In the genomic region with DNA sequence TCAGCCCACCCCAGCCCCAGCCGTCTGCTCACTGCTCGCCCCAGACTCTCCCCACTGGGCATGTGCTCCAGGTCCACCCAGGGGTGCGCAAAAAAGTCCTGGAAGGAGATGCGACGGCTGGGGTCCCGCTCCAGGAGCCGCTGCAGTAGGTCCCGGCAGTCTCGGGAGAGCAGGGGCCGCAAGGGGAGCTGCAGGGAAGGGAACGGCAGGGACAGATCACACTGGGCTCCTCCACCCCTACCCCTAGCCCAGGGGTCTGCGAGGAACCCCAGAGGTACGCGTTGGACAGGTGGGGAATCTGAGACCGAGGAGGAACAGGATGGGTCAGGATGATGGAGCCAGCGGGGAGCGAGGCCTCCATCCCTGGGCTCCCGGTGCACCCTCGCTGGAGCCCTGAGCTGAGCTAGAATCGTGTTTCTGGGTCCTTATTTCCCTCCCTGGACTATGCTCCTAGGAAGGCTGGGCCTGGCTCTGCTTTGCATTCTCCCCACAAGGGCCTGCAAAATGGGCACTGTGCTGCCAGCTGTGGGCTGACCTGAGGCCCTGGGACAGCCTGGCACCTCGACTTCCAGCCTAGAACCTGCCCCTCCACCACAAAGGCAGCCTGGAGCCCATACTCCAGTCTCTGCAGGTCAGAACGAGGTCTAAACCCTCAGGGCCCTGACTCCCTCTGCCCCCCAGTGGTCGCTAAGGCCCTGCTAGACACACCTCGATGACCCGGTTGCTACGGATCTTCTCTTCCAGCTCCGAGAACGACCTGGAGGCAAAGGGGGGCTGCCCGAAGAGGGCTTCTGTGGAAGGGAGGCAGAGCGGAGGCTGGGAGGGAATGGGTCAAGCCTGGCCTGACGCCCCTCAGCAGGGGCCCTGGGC, we compare ENCODE assay signal across 24 cellular contexts. TPM values are rescaled to one million over a fixed set of nuclear protein-coding genes. Genes with fewer than 3 reads are reported as not detected.
DNase-seq lines count a peak whose midpoint lies in the region; ATAC-seq and TF ChIP-seq lines count a peak whose summit lies in the region.
"Had no signal": no experiment of that assay in that cellular context is flagged by ENCODE, and none has a peak within 500 bp of the region (broad histone marks: within the 10 kb centered on the region; RNA-seq: fewer than 3 reads in every experiment).

No MANE protein-coding gene starts in this region.

- no peaks in the 10 kb centered on the region for H3K9me3 ChIP-seq in OCI-LY1 (ENCODE audit: low read length)
- H3K9me3 ChIP-seq: esophagus squamous epithelium, upper lobe of left lung had no signal

- no peaks in the 10 kb centered on the region for H3K27me3 Mint-ChIP-seq in activated T-helper 1 cell treated with anti-CD3 and anti-CD28 coated beads, Interleukin-12 subunit alpha, Interleukin-12 subunit beta, Interleukin-2, Interleukin-4 antibody, amounts not matched to agents 30 ng/mL and 10 ng/mL and 1 ng/mL, durations not matched to agents 14 hours and 24 hours and 36 hours (ENCODE audit: insufficient read depth)
- H3K27me3 Mint-ChIP-seq: activated CD8-positive, alpha-beta T cell treated with anti-CD3 and anti-CD28 coated beads for 36 hours; activated naive CD8-positive, alpha-beta T cell treated with anti-CD3 and anti-CD28 coated beads, Interleukin-2, amount 10 ng/mL, durations not matched to agents 7 days and 5 days had no signal

- no peak for ATAC-seq in stimulated activated effector memory CD8-positive, alpha-beta T cell treated with anti-CD3 and anti-CD28 coated beads, Interleukin-12 subunit alpha, Interleukin-12 subunit beta, amount 100 ng/mL, for 72 hours
- ATAC-seq: activated CD8-positive, alpha-beta T cell treated with anti-CD3 and anti-CD28 coated beads for 36 hours; activated T-cell treated with anti-CD3 and anti-CD28 coated beads, Interleukin-2, amount 50 U/mL, for 4 hours; natural killer cell; stimulated activated naive CD8-positive, alpha-beta T cell treated with anti-CD3 and anti-CD28 coated beads, Interleukin-15, Interleukin-2, amounts not matched to agents 100 U/mL and 50 U/mL, for 24 hours had no signal

- TF ChIP-seq CTCF in OCI-LY1 (IDR thresholded peaks at IDR 0.05; ENCODE audit: low read length): peak; percentile 50

- H3K9me2 ChIP-seq in OCI-LY1 (ENCODE audit: low read depth, low read length): no peaks in the 10 kb centered on the region

- H3K4me2 ChIP-seq in OCI-LY1 (ENCODE audit: low read length): no peak overlapping the region; the same call in 1 of the 2 replicates
- H3K4me2 ChIP-seq: KMS-11 had no signal

- H3K27me3 ChIP-seq in OCI-LY1 (ENCODE audit: insufficient read depth, low read length): no peaks in the 10 kb centered on the region
- H3K27me3 ChIP-seq: cardiac muscle cell, esophagus squamous epithelium, upper lobe of left lung had no signal

- peaks cover 51% of the 10 kb centered on the region for H3K36me3 Mint-ChIP-seq in stimulated activated effector memory CD8-positive, alpha-beta T cell treated with anti-CD3 and anti-CD28 coated beads, Interleukin-12 subunit alpha, Interleukin-12 subunit beta, amount 100 ng/mL, for 72 hours
- H3K36me3 Mint-ChIP-seq in activated T-helper 1 cell treated with anti-CD3 and anti-CD28 coated beads, Interleukin-12 subunit alpha, Interleukin-12 subunit beta, Interleukin-2, Interleukin-4 antibody, amounts not matched to agents 30 ng/mL and 10 ng/mL and 1 ng/mL, durations not matched to agents 14 hours and 24 hours and 36 hours (ENCODE audit: low read depth): peaks cover 27% of the 10 kb centered on the region
- H3K36me3 Mint-ChIP-seq: activated naive CD8-positive, alpha-beta T cell treated with anti-CD3 and anti-CD28 coated beads, Interleukin-2, amount 10 ng/mL, durations not matched to agents 7 days and 5 days; natural killer cell had no signal

- H3K4me3 ChIP-seq in OCI-LY1 (ENCODE audit: low read depth, low read length, poor library complexity, severe bottlenecking): no peak overlapping the region
- H3K4me3 ChIP-seq: cardiac muscle cell, esophagus squamous epithelium, upper lobe of left lung had no signal

- H3K4me1 ChIP-seq in OCI-LY1 (ENCODE audit: insufficient read depth, low read length, severe bottlenecking): peaks cover 42% of the 10 kb centered on the region

- no peaks in the 10 kb centered on the region for H3K9me3 Mint-ChIP-seq in stimulated activated effector memory CD8-positive, alpha-beta T cell treated with anti-CD3 and anti-CD28 coated beads, Interleukin-12 subunit alpha, Interleukin-12 subunit beta, amount 100 ng/mL, for 72 hours
- no peaks in the 10 kb centered on the region for H3K9me3 Mint-ChIP-seq in activated T-helper 1 cell treated with anti-CD3 and anti-CD28 coated beads, Interleukin-12 subunit alpha, Interleukin-12 subunit beta, Interleukin-2, Interleukin-4 antibody, amounts not matched to agents 30 ng/mL and 10 ng/mL and 1 ng/mL, durations not matched to agents 14 hours and 24 hours and 36 hours
- H3K9me3 Mint-ChIP-seq: activated CD8-positive, alpha-beta T cell treated with anti-CD3 and anti-CD28 coated beads for 36 hours; activated naive CD8-positive, alpha-beta T cell treated with anti-CD3 and anti-CD28 coated beads, Interleukin-2, amount 10 ng/mL, durations not matched to agents 7 days and 5 days; activated T-cell treated with anti-CD3 and anti-CD28 coated beads, Interleukin-2, amount 50 U/mL, for 4 hours; natural killer cell had no signal

- no peak overlapping the region for H3K4me3 Mint-ChIP-seq in stimulated activated effector memory CD8-positive, alpha-beta T cell treated with anti-CD3 and anti-CD28 coated beads, Interleukin-12 subunit alpha, Interleukin-12 subunit beta, amount 100 ng/mL, for 72 hours
- H3K4me3 Mint-ChIP-seq in activated T-helper 1 cell treated with anti-CD3 and anti-CD28 coated beads, Interleukin-12 subunit alpha, Interleukin-12 subunit beta, Interleukin-2, Interleukin-4 antibody, amounts not matched to agents 30 ng/mL and 10 ng/mL and 1 ng/mL, durations not matched to agents 14 hours and 24 hours and 36 hours: no peak overlapping the region
- H3K4me3 Mint-ChIP-seq: activated CD8-positive, alpha-beta T cell treated with anti-CD3 and anti-CD28 coated beads for 36 hours; activated naive CD8-positive, alpha-beta T cell treated with anti-CD3 and anti-CD28 coated beads, Interleukin-2, amount 10 ng/mL, durations not matched to agents 7 days and 5 days; activated T-cell treated with anti-CD3 and anti-CD28 coated beads, Interleukin-2, amount 50 U/mL, for 4 hours; natural killer cell had no signal

- H3K27ac ChIP-seq in OCI-LY1 (ENCODE audit: low read depth, low read length, poor library complexity, severe bottlenecking): no peak overlapping the region
- H3K27ac ChIP-seq: cardiac muscle cell, esophagus squamous epithelium, KMS-11, upper lobe of left lung had no signal

- H3K36me3 ChIP-seq in OCI-LY1 (ENCODE audit: insufficient read depth, low read length): peaks cover 27% of the 10 kb centered on the region; the same call in 1 of the 2 replicates
- H3K36me3 ChIP-seq: cardiac muscle cell had no signal

- no peaks in the 10 kb centered on the region for H3K79me2 ChIP-seq in OCI-LY1 (ENCODE audit: insufficient read depth, low read length)

- intact Hi-C loops in activated T-helper 1 cell treated with anti-CD3 and anti-CD28 coated beads, Interleukin-12 subunit alpha, Interleukin-12 subunit beta, Interleukin-2, Interleukin-4 antibody, amounts not matched to agents 30 ng/mL and 10 ng/mL and 1 ng/mL, durations not matched to agents 14 hours and 24 hours and 36 hours (cut with micrococcal nuclease): loop anchor here (5.0 kb wide), 1 partner anchor 142 kb away; a partner anchor contains a TSS

- no peak overlapping the region for H2AFZ ChIP-seq in OCI-LY1 (ENCODE audit: low read length)

- peak; percentile 26 for DNase-seq in DMS 273 (lab: John Stamatoyannopoulos, UW; ENCODE audit: unreplicated experiment)
- no peak for DNase-seq in DMS 273 treated with DMSO at 0.1 percent for 48 hours (lab: John Stamatoyannopoulos, UW)
- peak; percentile 48 for DNase-seq in cerebellum (ENCODE audit: low spot score)
- no peak for DNase-seq in stimulated activated effector memory CD8-positive, alpha-beta T cell treated with anti-CD3 and anti-CD28 coated beads, Interleukin-12 subunit alpha, Interleukin-12 subunit beta, amount 100 ng/mL, for 72 hours (ENCODE audit: low spot score in 2 of 2)
- no peak for DNase-seq in occipital lobe (lab: John Stamatoyannopoulos, UW)
- no peak for DNase-seq in activated T-helper 1 cell treated with anti-CD3 and anti-CD28 coated beads, Interleukin-12 subunit alpha, Interleukin-12 subunit beta, Interleukin-2, Interleukin-4 antibody, amounts not matched to agents 30 ng/mL and 10 ng/mL and 1 ng/mL, durations not matched to agents 14 hours and 24 hours and 36 hours (ENCODE audit: low spot score)
- no peak for DNase-seq in retina
- DNase-seq: activated CD8-positive, alpha-beta T cell treated with anti-CD3 and anti-CD28 coated beads for 36 hours; activated naive CD8-positive, alpha-beta T cell treated with anti-CD3 and anti-CD28 coated beads, Interleukin-2, amount 10 ng/mL, durations not matched to agents 7 days and 5 days; activated T-cell treated with anti-CD3 and anti-CD28 coated beads, Interleukin-2, amount 50 U/mL, for 4 hours; DMS53; esophagus squamous epithelium; mesenchymal stem cell; natural killer cell; NCI-H1105 treated with DMSO at 0.1 percent for 48 hours; Right ventricle myocardium superior; stimulated activated naive CD8-positive, alpha-beta T cell treated with anti-CD3 and anti-CD28 coated beads, Interleukin-15, Interleukin-2, amounts not matched to agents 100 U/mL and 50 U/mL, for 24 hours; T-helper 1 cell had no signal

- peaks cover 41% of the 10 kb centered on the region for H3K4me1 Mint-ChIP-seq in stimulated activated effector memory CD8-positive, alpha-beta T cell treated with anti-CD3 and anti-CD28 coated beads, Interleukin-12 subunit alpha, Interleukin-12 subunit beta, amount 100 ng/mL, for 72 hours
- H3K4me1 Mint-ChIP-seq in activated T-helper 1 cell treated with anti-CD3 and anti-CD28 coated beads, Interleukin-12 subunit alpha, Interleukin-12 subunit beta, Interleukin-2, Interleukin-4 antibody, amounts not matched to agents 30 ng/mL and 10 ng/mL and 1 ng/mL, durations not matched to agents 14 hours and 24 hours and 36 hours (ENCODE audit: low read depth): peaks cover 36% of the 10 kb centered on the region

- no peaks in the 10 kb centered on the region for H3F3A ChIP-seq in OCI-LY1 (ENCODE audit: insufficient read depth, low read length)

- peak overlapping the region; percentile 17; the same call in 1 of the 2 replicates for H3K9ac ChIP-seq in OCI-LY1 (ENCODE audit: low read length)
- H3K9ac ChIP-seq: KMS-11 had no signal

- peak overlapping the region; percentile 40 for H3K27ac Mint-ChIP-seq in stimulated activated effector memory CD8-positive, alpha-beta T cell treated with anti-CD3 and anti-CD28 coated beads, Interleukin-12 subunit alpha, Interleukin-12 subunit beta, amount 100 ng/mL, for 72 hours
- H3K27ac Mint-ChIP-seq in activated T-helper 1 cell treated with anti-CD3 and anti-CD28 coated beads, Interleukin-12 subunit alpha, Interleukin-12 subunit beta, Interleukin-2, Interleukin-4 antibody, amounts not matched to agents 30 ng/mL and 10 ng/mL and 1 ng/mL, durations not matched to agents 14 hours and 24 hours and 36 hours: no peak overlapping the region
- H3K27ac Mint-ChIP-seq: activated CD8-positive, alpha-beta T cell treated with anti-CD3 and anti-CD28 coated beads for 36 hours; natural killer cell had no signal

- no peaks in the 10 kb centered on the region for H4K20me1 ChIP-seq in OCI-LY1 (ENCODE audit: insufficient read depth, low read length)

RNA-seq across cellular contexts. Expression of a gene that starts 3.2 kb away (rescaled TPM):
- 38.7 TPM for total RNA-seq in cerebellum
- 32.4 TPM for total RNA-seq in occipital lobe
- total RNA-seq in activated T-helper 1 cell treated with anti-CD3 and anti-CD28 coated beads, Interleukin-12 subunit alpha, Interleukin-12 subunit beta, Interleukin-2, Interleukin-4 antibody, amounts not matched to agents 30 ng/mL and 10 ng/mL and 1 ng/mL, durations not matched to agents 14 hours and 24 hours and 36 hours: 52.1 and 52.4 TPM in 2 replicates

RNA-seq across cellular contexts. Expression of a gene that starts 13.3 kb away (rescaled TPM):
- total RNA-seq in cerebellum (1.00 TPM), occipital lobe (1.6 TPM)
- 0.17 and 0.29 TPM in 2 replicates for total RNA-seq in activated T-helper 1 cell treated with anti-CD3 and anti-CD28 coated beads, Interleukin-12 subunit alpha, Interleukin-12 subunit beta, Interleukin-2, Interleukin-4 antibody, amounts not matched to agents 30 ng/mL and 10 ng/mL and 1 ng/mL, durations not matched to agents 14 hours and 24 hours and 36 hours
- total RNA-seq: A172, cardiac muscle cell, pulmonary artery endothelial cell, upper lobe of left lung had no signal

RNA-seq across cellular contexts. Expression of a gene that starts 27.1 kb away (rescaled TPM):
- total RNA-seq in cerebellum: 0.09 TPM
- not detected for total RNA-seq in occipital lobe
- total RNA-seq in activated T-helper 1 cell treated with anti-CD3 and anti-CD28 coated beads, Interleukin-12 subunit alpha, Interleukin-12 subunit beta, Interleukin-2, Interleukin-4 antibody, amounts not matched to agents 30 ng/mL and 10 ng/mL and 1 ng/mL, durations not matched to agents 14 hours and 24 hours and 36 hours: 0.75 and 0.93 TPM in 2 replicates
- total RNA-seq: A172, cardiac muscle cell, pulmonary artery endothelial cell had no signal

RNA-seq across cellular contexts. Expression of a gene that starts 33.4 kb away (rescaled TPM):
- total RNA-seq in cerebellum: 12.6 TPM
- total RNA-seq in occipital lobe: 8.0 TPM
- total RNA-seq in activated T-helper 1 cell treated with anti-CD3 and anti-CD28 coated beads, Interleukin-12 subunit alpha, Interleukin-12 subunit beta, Interleukin-2, Interleukin-4 antibody, amounts not matched to agents 30 ng/mL and 10 ng/mL and 1 ng/mL, durations not matched to agents 14 hours and 24 hours and 36 hours: 93.7 and 103 TPM in 2 replicates

RNA-seq across cellular contexts. Expression of a gene that starts 50.1 kb away (rescaled TPM):
- total RNA-seq in cerebellum (36.1 TPM), occipital lobe (37.9 TPM)
- total RNA-seq in activated T-helper 1 cell treated with anti-CD3 and anti-CD28 coated beads, Interleukin-12 subunit alpha, Interleukin-12 subunit beta, Interleukin-2, Interleukin-4 antibody, amounts not matched to agents 30 ng/mL and 10 ng/mL and 1 ng/mL, durations not matched to agents 14 hours and 24 hours and 36 hours: 57.7 and 62.8 TPM in 2 replicates

Comparison
In these comparisons a context has a peak if more than half of its experiments do, and no peak if none do; other contexts are left out.
1. DNase-seq: peak in DMS 273 (single experiment) and cerebellum (single experiment); none in DMS 273 treated with DMSO at 0.1 percent for 48 hours (single experiment), stimulated activated effector memory CD8-positive, alpha-beta T cell treated with anti-CD3 and anti-CD28 coated beads, Interleukin-12 subunit alpha, Interleukin-12 subunit beta, amount 100 ng/mL, for 72 hours (0 of 2), occipital lobe (single experiment), activated T-helper 1 cell treated with anti-CD3 and anti-CD28 coated beads, Interleukin-12 subunit alpha, Interleukin-12 subunit beta, Interleukin-2, Interleukin-4 antibody, amounts not matched to agents 30 ng/mL and 10 ng/mL and 1 ng/mL, durations not matched to agents 14 hours and 24 hours and 36 hours (single experiment) and retina (single experiment).